In genomic region chr11:119100246-119100959, GRCh38 we compare ENCODE assay signal across 8 cellular contexts. TPM values are rescaled to one million over a fixed set of nuclear protein-coding genes. Genes with fewer than 3 reads are reported as not detected.
DNase-seq lines count a peak whose midpoint lies in the region; ATAC-seq, FAIRE-seq and TF ChIP-seq lines count a peak whose summit lies in the region.

No MANE protein-coding gene starts in this region.

- TF ChIP-seq EP300 in GM12878 (IDR thresholded peaks at IDR 0.05; ENCODE audit: borderline replicate concordance in 1 of 2, control insufficient read depth in 1 of 2, low read depth in 2 of 2, low read length in 2 of 2) = no peak

- TF ChIP-seq RAD21 in GM12878 (IDR thresholded peaks at IDR 0.05; ENCODE audit: insufficient read depth, low read depth, low read length) = peak; percentile 36; the same call in 1 of the 2 replicates

- H4K20me1 ChIP-seq in GM12878 (ENCODE audit: control insufficient read depth, insufficient read depth) = no peaks in the 10 kb centered on the region

- H3K36me3 Mint-ChIP-seq in stimulated activated naive CD8-positive, alpha-beta T cell treated with anti-CD3 and anti-CD28 coated beads, Interleukin-15, Interleukin-2, amounts not matched to agents 100 ng/mL and 50 ng/mL, for 24 hours (ENCODE audit: low read depth) = peaks cover 40% of the 10 kb centered on the region

- peak; percentile 30 to 45 (median 31); a peak in 4 of 6 replicates for TF ChIP-seq CTCF in GM12878 (IDR thresholded peaks at IDR 0.05 in 2 of 3, conservative IDR thresholded peaks at IDR 0.05 in 1 of 3; ENCODE audit: control insufficient read depth in 2 of 3, extremely low read depth in 1 of 3, insufficient read depth in 1 of 3, low read depth in 3 of 3, low read length in 3 of 3)
- no peak for TF ChIP-seq CTCF in lung (IDR thresholded peaks at IDR 0.05; ENCODE audit: control extremely low read depth, extremely low read depth)

- no peak for FAIRE-seq in GM12878 (lab: Jason Lieb, UNC)

- ATAC-seq in stimulated activated naive CD8-positive, alpha-beta T cell treated with anti-CD3 and anti-CD28 coated beads, Interleukin-15, Interleukin-2, amounts not matched to agents 100 U/mL and 50 U/mL, for 24 hours = no peak
- ATAC-seq in GM12878 = no peak
- no peak for ATAC-seq in lung (ENCODE audit: insufficient read depth, low FRiP score)
- no peak for ATAC-seq in GM21367 (IDR thresholded peaks at IDR 0.05; ENCODE audit: unreplicated experiment)

- no TSS peak for BruUV-seq in GM12878 (replicated peaks; lab: Mats Ljungman, UMichigan)

- H3K9ac ChIP-seq in GM12878 (ENCODE audit: control insufficient read depth, insufficient read depth, low read length) = peak overlapping the region; percentile 87

- H3K4me3 Mint-ChIP-seq in stimulated activated naive CD8-positive, alpha-beta T cell treated with anti-CD3 and anti-CD28 coated beads, Interleukin-15, Interleukin-2, amounts not matched to agents 100 ng/mL and 50 ng/mL, for 24 hours = peak overlapping the region; percentile 88

- H3K9me3 Mint-ChIP-seq in stimulated activated naive CD8-positive, alpha-beta T cell treated with anti-CD3 and anti-CD28 coated beads, Interleukin-15, Interleukin-2, amounts not matched to agents 100 ng/mL and 50 ng/mL, for 24 hours = no peaks in the 10 kb centered on the region

- H3K4me1 Mint-ChIP-seq in stimulated activated naive CD8-positive, alpha-beta T cell treated with anti-CD3 and anti-CD28 coated beads, Interleukin-15, Interleukin-2, amounts not matched to agents 100 ng/mL and 50 ng/mL, for 24 hours (ENCODE audit: low read depth) = peaks cover 46% of the 10 kb centered on the region

- no peaks in the 10 kb centered on the region for H3K27me3 Mint-ChIP-seq in stimulated activated naive CD8-positive, alpha-beta T cell treated with anti-CD3 and anti-CD28 coated beads, Interleukin-15, Interleukin-2, amounts not matched to agents 100 ng/mL and 50 ng/mL, for 24 hours

- DNase-seq in stimulated activated naive CD8-positive, alpha-beta T cell treated with anti-CD3 and anti-CD28 coated beads, Interleukin-15, Interleukin-2, amounts not matched to agents 100 U/mL and 50 U/mL, for 24 hours = no peak
- DNase-seq in NCI-H2196 (lab: John Stamatoyannopoulos, UW; ENCODE audit: unreplicated experiment) (peak; percentile 30), GM12878 (ENCODE audit: low read depth, low spot score) (no peak), lung (ENCODE audit: low spot score) (no peak)
- no peak for DNase-seq in NK-92 treated with Interleukin-12 subunit alpha and Interleukin-12 subunit beta, amount 100 ng/mL, for 24 hours (lab: John Stamatoyannopoulos, UW)
- DNase-seq in stimulated activated CD4-positive, alpha-beta T cell treated with anti-CD3 and anti-CD28 coated beads, Interleukin-2, amount 100 ng/mL, for 24 hours = no peak

- in situ Hi-C loops in GM12878 (cut with MboI) = no loop called here

- peaks cover 23% of the 10 kb centered on the region for H3K79me2 ChIP-seq in GM12878 (ENCODE audit: control insufficient read depth, insufficient read depth, low read length)

- POLR2A ChIA-PET in GM12878 (lab: Charles Lee) = interaction anchor here (1.0 to 6.8 kb wide), 4 partner anchors 11 to 82 kb away, joined by 3 to 69 read pairs (median 4); partner anchors contain the start of genes HMBS and TRAPPC4

- SMC1A ChIA-PET in GM12878 (lab: Charles Lee; ENCODE audit: uncharacterized antibody, unreplicated experiment) = interaction anchor here (1.1 kb wide), 1 partner anchor 16 kb away, joined by 3 read pairs; the partner anchor contains the start of gene HMBS

- H3K9me3 ChIP-seq in GM12878 (replicated peaks; ENCODE audit: control insufficient read depth, insufficient read depth, low read length) (no peaks in the 10 kb centered on the region), lung (ENCODE audit: control insufficient read depth in 2 of 2, insufficient read depth in 1 of 2, low read length in 1 of 2) (peaks cover 0 to 2% of the 10 kb centered on the region in 2 donors)

- peaks cover 20% of the 10 kb centered on the region for H3K4me1 ChIP-seq in GM12878 (ENCODE audit: control insufficient read depth, insufficient read depth, low read length)
- H3K4me1 ChIP-seq in lung (ENCODE audit: control insufficient read depth in 2 of 2, insufficient read depth in 2 of 2, low read length in 2 of 2) = peaks cover 4 to 14% of the 10 kb centered on the region in 2 donors

- H3K4me3 ChIP-seq in GM12878 (peak overlapping the region; percentile 97), lung (peak overlapping the region; percentile 73)

- peak overlapping the region; percentile 90 for H3K4me2 ChIP-seq in GM12878 (ENCODE audit: control insufficient read depth, insufficient read depth)

- H2AFZ ChIP-seq in GM12878 (ENCODE audit: control insufficient read depth, low read depth, low read length) = peak overlapping the region; percentile 26; the same call in 1 of the 2 replicates

- H3K36me3 ChIP-seq in GM12878 (ENCODE audit: control insufficient read depth in 2 of 2, insufficient read depth in 2 of 2, low read length in 1 of 2) = peaks cover 6 to 7% of the 10 kb centered on the region in 2 experiments; a peak in 3 of 4 replicates
- peaks cover 5 to 14% of the 10 kb centered on the region in 2 donors for H3K36me3 ChIP-seq in lung (ENCODE audit: control insufficient read depth in 2 of 2, insufficient read depth in 2 of 2, low read length in 2 of 2)

- intact Hi-C loops in GM12878 (cut with micrococcal nuclease; ENCODE audit: unreplicated experiment) = loop anchor here (5.0 kb wide), 2 partner anchors 83 to 173 kb away; partner anchors contain the start of genes BCL9L, RPS25 and TRAPPC4

- TF ChIP-seq POLR2A in GM12878 (IDR thresholded peaks at IDR 0.05; ENCODE audit: low read depth, low read length) = no peak

- WGBS in GM12878 (ENCODE audit: insufficient coverage, insufficient replicate concordance, low lambda C conversion rate, missing lambda C conversion rate) = 26% methylated on average over 11 of the region's 11 CpGs
- 50 to 58% methylated on average over 11 of the region's 11 CpGs for WGBS in lung, 2 donors

- RAD21 ChIA-PET in GM12878 (lab: Charles Lee; ENCODE audit: unreplicated experiment) = interaction anchor here (0.8 kb wide), 1 partner anchor 9 kb away, joined by 3 read pairs; no protein-coding TSS in a partner anchor

- CTCF ChIA-PET in GM12878 (lab: Yijun Ruan, JAX) = interaction anchor here (0.7 to 1.7 kb wide), 7 partner anchors 9 to 221 kb away, joined by 3 to 13 read pairs (median 4); partner anchors contain the start of genes HINFP and VPS11

- H3K27me3 ChIP-seq in GM12878 (replicated peaks in 1 of 2; ENCODE audit: control insufficient read depth in 2 of 2, insufficient read depth in 2 of 2, low read length in 1 of 2) (no peaks in the 10 kb centered on the region), lung (ENCODE audit: control insufficient read depth, insufficient read depth) (no peaks in the 10 kb centered on the region)

- peak overlapping the region; percentile 96 for H3K27ac Mint-ChIP-seq in stimulated activated naive CD8-positive, alpha-beta T cell treated with anti-CD3 and anti-CD28 coated beads, Interleukin-15, Interleukin-2, amounts not matched to agents 100 ng/mL and 50 ng/mL, for 24 hours

- H3K27ac ChIP-seq in GM12878 (ENCODE audit: control insufficient read depth, insufficient read depth) (no peak overlapping the region), lung (ENCODE audit: low read depth in 1 of 2, low read length in 1 of 2) (peak overlapping the region in 1 of 2 donors; percentile 1)

RNA-seq across cellular contexts. Expression of gene DPAGT1, which starts 1.2 kb away (rescaled TPM):
- 45.8 and 50.1 TPM in 2 replicates for total RNA-seq in GM12878 (2013; cell fraction: nucleolus; rRNA removed)
- total RNA-seq in GM12878 (2014; rRNA removed) (34.8 and 38.3 TPM in 2 replicates), GM12878 (2014; rRNA removed; fragmentation: Illumina TruSeq; extraction: Trizol) (16.9 and 20.5 TPM in 2 replicates), GM12878 (2021) (46.6 and 54.8 TPM in 2 replicates), lung (10 to 100 TPM; 29.4 to 50.9 TPM)
- polyA plus RNA-seq in GM12878 (2011; ENCODE audit: low read depth) = 18.8 TPM
- polyA plus RNA-seq in GM12878 (2011; rRNA removed) (36.2 and 65.5 TPM in 2 replicates), GM12878 (2014; fragmentation: Illumina TruSeq; extraction: Trizol) (53.7 and 54.1 TPM in 2 replicates), GM12878 (2014; fragmentation: Nextera tagmentation; extraction: Ambion mirVana) (10 to 100 TPM; 33.0 to 47.8 TPM), GM12878 (2014; rRNA removed) (48.9 and 57.6 TPM in 2 replicates), GM12878 (2016; fragmentation: Nextera tagmentation; extraction: Ambion mirVana) (10 to 100 TPM; 93.1 to 95.6 TPM), lung (10 to 100 TPM; 19.0 to 36.7 TPM)
- 80.5 and 114 TPM in 2 replicates for polyA plus RNA-seq in GM12878 (2011; cell fraction: cytosol; rRNA removed)
- 206 and 226 TPM in 2 replicates for polyA plus RNA-seq in GM12878 (2011; cell fraction: nucleus; rRNA removed)
- polyA plus RNA-seq in GM12878 (2012) = 20.7 and 24.9 TPM in 2 replicates
- polyA minus RNA-seq in GM12878 (2011; rRNA and poly(A)+ RNA removed) = 59.2 and 67.6 TPM in 2 replicates
- 12.3 and 27.4 TPM in 2 replicates for polyA minus RNA-seq in GM12878 (2011; cell fraction: cytosol; rRNA and poly(A)+ RNA removed)
- polyA minus RNA-seq in GM12878 (2011; cell fraction: nucleus; rRNA and poly(A)+ RNA removed) = 46.2 and 64.6 TPM in 2 replicates

RNA-seq across cellular contexts. Expression of gene C2CD2L, which starts 6.7 kb away (rescaled TPM):
- total RNA-seq in GM12878 (2013; cell fraction: nucleolus; rRNA removed) = 17.0 and 19.5 TPM in 2 replicates
- 4.7 and 4.9 TPM in 2 replicates for total RNA-seq in GM12878 (2014; rRNA removed)
- 3.9 and 4.8 TPM in 2 replicates for total RNA-seq in GM12878 (2014; rRNA removed; fragmentation: Illumina TruSeq; extraction: Trizol)
- 9.6 and 11.0 TPM in 2 replicates for total RNA-seq in GM12878 (2021)
- 2.8 TPM for polyA plus RNA-seq in GM12878 (2011; ENCODE audit: low read depth)
- 2.9 and 5.2 TPM in 2 replicates for polyA plus RNA-seq in GM12878 (2011; rRNA removed)
- 6.3 and 7.7 TPM in 2 replicates for polyA plus RNA-seq in GM12878 (2011; cell fraction: cytosol; rRNA removed)
- 30.6 and 39.5 TPM in 2 replicates for polyA plus RNA-seq in GM12878 (2011; cell fraction: nucleus; rRNA removed)
- 5.1 and 6.4 TPM in 2 replicates for polyA plus RNA-seq in GM12878 (2012)
- 2.7 and 7.3 TPM in 2 replicates for polyA plus RNA-seq in GM12878 (2014; fragmentation: Illumina TruSeq; extraction: Trizol)
- polyA plus RNA-seq in GM12878 (2014; fragmentation: Nextera tagmentation; extraction: Ambion mirVana) = under 1 TPM; 0.21 to 0.42 TPM
- 7.4 and 10.5 TPM in 2 replicates for polyA plus RNA-seq in GM12878 (2014; rRNA removed)
- polyA plus RNA-seq in GM12878 (2016; fragmentation: Nextera tagmentation; extraction: Ambion mirVana) = 1 to 10 TPM; 3.1 to 5.5 TPM
- 6.0 and 14.5 TPM in 2 replicates for polyA minus RNA-seq in GM12878 (2011; rRNA and poly(A)+ RNA removed)
- 3.7 and 5.4 TPM in 2 replicates for polyA minus RNA-seq in GM12878 (2011; cell fraction: cytosol; rRNA and poly(A)+ RNA removed)
- 15.1 and 20.1 TPM in 2 replicates for polyA minus RNA-seq in GM12878 (2011; cell fraction: nucleus; rRNA and poly(A)+ RNA removed)
- total RNA-seq in lung = 10 to 100 TPM in 1 of 2 donors, 1 to 10 TPM in 1; 6.5 to 20.7 TPM
- 10 to 100 TPM; 11.6 to 13.7 TPM for polyA plus RNA-seq in lung

RNA-seq across cellular contexts. Expression of gene HMBS, which starts 15.7 kb away (rescaled TPM):
- total RNA-seq in GM12878 (2013; cell fraction: nucleolus; rRNA removed) = 13.3 and 13.5 TPM in 2 replicates
- total RNA-seq in GM12878 (2014; rRNA removed) (15.8 and 20.8 TPM in 2 replicates), GM12878 (2014; rRNA removed; fragmentation: Illumina TruSeq; extraction: Trizol) (20.3 and 21.2 TPM in 2 replicates), GM12878 (2021) (50.6 and 53.0 TPM in 2 replicates), lung (10 to 100 TPM; 11.7 to 31.5 TPM)
- 18.7 TPM for polyA plus RNA-seq in GM12878 (2011; ENCODE audit: low read depth)
- polyA plus RNA-seq in GM12878 (2011; rRNA removed) (39.6 and 52.0 TPM in 2 replicates), GM12878 (2014; fragmentation: Illumina TruSeq; extraction: Trizol) (39.3 and 47.4 TPM in 2 replicates), GM12878 (2014; fragmentation: Nextera tagmentation; extraction: Ambion mirVana) (10 to 100 TPM; 17.7 to 27.6 TPM), GM12878 (2014; rRNA removed) (54.5 and 63.0 TPM in 2 replicates), GM12878 (2016; fragmentation: Nextera tagmentation; extraction: Ambion mirVana) (10 to 100 TPM; 92.4 to 96.7 TPM), lung (10 to 100 TPM; 31.5 to 33.3 TPM)
- 65.9 and 86.7 TPM in 2 replicates for polyA plus RNA-seq in GM12878 (2011; cell fraction: cytosol; rRNA removed)
- 84.9 and 101 TPM in 2 replicates for polyA plus RNA-seq in GM12878 (2011; cell fraction: nucleus; rRNA removed)
- 19.2 and 23.6 TPM in 2 replicates for polyA plus RNA-seq in GM12878 (2012)
- polyA minus RNA-seq in GM12878 (2011; rRNA and poly(A)+ RNA removed) = 39.4 and 52.7 TPM in 2 replicates
- 16.6 and 17.5 TPM in 2 replicates for polyA minus RNA-seq in GM12878 (2011; cell fraction: cytosol; rRNA and poly(A)+ RNA removed)
- polyA minus RNA-seq in GM12878 (2011; cell fraction: nucleus; rRNA and poly(A)+ RNA removed) = 21.2 and 24.7 TPM in 2 replicates

RNA-seq across cellular contexts. Expression of gene HINFP, which starts 21.0 kb away (rescaled TPM):
- 91.4 and 92.0 TPM in 2 replicates for total RNA-seq in GM12878 (2013; cell fraction: nucleolus; rRNA removed)
- total RNA-seq in GM12878 (2014; rRNA removed) (17.9 and 18.0 TPM in 2 replicates), GM12878 (2014; rRNA removed; fragmentation: Illumina TruSeq; extraction: Trizol) (12.2 and 15.1 TPM in 2 replicates), GM12878 (2021) (16.1 and 24.5 TPM in 2 replicates), lung (10 to 100 TPM; 21.2 to 24.5 TPM)
- 11.3 TPM for polyA plus RNA-seq in GM12878 (2011; ENCODE audit: low read depth)
- polyA plus RNA-seq in GM12878 (2011; rRNA removed) (16.2 and 25.9 TPM in 2 replicates), GM12878 (2014; fragmentation: Illumina TruSeq; extraction: Trizol) (18.1 and 18.6 TPM in 2 replicates), GM12878 (2014; fragmentation: Nextera tagmentation; extraction: Ambion mirVana) (10 to 100 TPM; 13.1 to 18.9 TPM), GM12878 (2014; rRNA removed) (26.3 and 27.4 TPM in 2 replicates), GM12878 (2016; fragmentation: Nextera tagmentation; extraction: Ambion mirVana) (10 to 100 TPM; 17.9 to 18.6 TPM), lung (10 to 100 TPM; 10.4 to 14.3 TPM)
- 30.6 and 33.3 TPM in 2 replicates for polyA plus RNA-seq in GM12878 (2011; cell fraction: cytosol; rRNA removed)
- polyA plus RNA-seq in GM12878 (2011; cell fraction: nucleus; rRNA removed) = 64.3 and 75.7 TPM in 2 replicates
- polyA plus RNA-seq in GM12878 (2012) = 16.4 and 19.0 TPM in 2 replicates
- 28.8 and 39.4 TPM in 2 replicates for polyA minus RNA-seq in GM12878 (2011; rRNA and poly(A)+ RNA removed)
- 10.4 and 12.2 TPM in 2 replicates for polyA minus RNA-seq in GM12878 (2011; cell fraction: cytosol; rRNA and poly(A)+ RNA removed)
- 28.4 and 41.1 TPM in 2 replicates for polyA minus RNA-seq in GM12878 (2011; cell fraction: nucleus; rRNA and poly(A)+ RNA removed)

RNA-seq across cellular contexts. Expression of gene VPS11, which starts 32.8 kb away (rescaled TPM):
- total RNA-seq in GM12878 (2013; cell fraction: nucleolus; rRNA removed) = 28.5 and 34.5 TPM in 2 replicates
- total RNA-seq in GM12878 (2014; rRNA removed) (24.2 and 25.3 TPM in 2 replicates), GM12878 (2014; rRNA removed; fragmentation: Illumina TruSeq; extraction: Trizol) (24.4 and 24.9 TPM in 2 replicates), GM12878 (2021) (22.9 and 25.9 TPM in 2 replicates), lung (10 to 100 TPM; 34.6 to 36.0 TPM)
- 26.6 TPM for polyA plus RNA-seq in GM12878 (2011; ENCODE audit: low read depth)
- polyA plus RNA-seq in GM12878 (2011; rRNA removed) (8.1 and 15.8 TPM in 2 replicates), GM12878 (2014; fragmentation: Illumina TruSeq; extraction: Trizol) (25.1 and 25.8 TPM in 2 replicates), GM12878 (2014; fragmentation: Nextera tagmentation; extraction: Ambion mirVana) (10 to 100 TPM; 18.3 to 18.9 TPM), GM12878 (2014; rRNA removed) (26.4 and 30.3 TPM in 2 replicates), GM12878 (2016; fragmentation: Nextera tagmentation; extraction: Ambion mirVana) (10 to 100 TPM; 24.6 to 26.2 TPM), lung (10 to 100 TPM; 33.8 to 56.1 TPM)
- 22.4 and 23.1 TPM in 2 replicates for polyA plus RNA-seq in GM12878 (2011; cell fraction: cytosol; rRNA removed)
- polyA plus RNA-seq in GM12878 (2011; cell fraction: nucleus; rRNA removed) = 38.6 and 45.8 TPM in 2 replicates
- 28.0 and 30.9 TPM in 2 replicates for polyA plus RNA-seq in GM12878 (2012)
- polyA minus RNA-seq in GM12878 (2011; rRNA and poly(A)+ RNA removed) = 23.1 and 26.7 TPM in 2 replicates
- polyA minus RNA-seq in GM12878 (2011; cell fraction: cytosol; rRNA and poly(A)+ RNA removed) = 6.8 and 11.9 TPM in 2 replicates
- 11.0 and 19.9 TPM in 2 replicates for polyA minus RNA-seq in GM12878 (2011; cell fraction: nucleus; rRNA and poly(A)+ RNA removed)
